31 cellular contexts compared by ENCODE assay signal in genomic region chr15:42785569-42785968, GRCh38.
"Had no signal": no experiment of that assay in that cellular context is flagged by ENCODE, and none has a peak within 500 bp of the region (broad histone marks: within the 10 kb centered on the region; RNA-seq: fewer than 3 reads in every experiment).

No MANE protein-coding gene starts in this region.

- H3K27ac Mint-ChIP-seq: activated CD4-positive, alpha-beta memory T cell treated with anti-CD3 and anti-CD28 coated beads, Interleukin-2, amount 10 ng/mL, durations not matched to agents 7 days and 5 days; activated naive CD8-positive, alpha-beta T cell treated with anti-CD3 and anti-CD28 coated beads for 36 hours; activated T-cell treated with anti-CD3 and anti-CD28 coated beads, Interleukin-2, amount 50 U/mL, for 72 hours; activated T-helper 17 cell treated with anti-CD3 and anti-CD28 coated beads, Interleukin-2, amount 50 U/mL, for 72 hours had no signal

- H3K4me3 ChIP-seq: cardiac muscle cell, SJCRH30 had no signal

- H3K9me3 ChIP-seq: SJCRH30, SK-N-SH had no signal

- H3K4me3 Mint-ChIP-seq: activated CD4-positive, alpha-beta memory T cell treated with anti-CD3 and anti-CD28 coated beads, Interleukin-2, amount 10 ng/mL, durations not matched to agents 7 days and 5 days; activated naive CD8-positive, alpha-beta T cell treated with anti-CD3 and anti-CD28 coated beads for 36 hours; activated T-cell treated with anti-CD3 and anti-CD28 coated beads, Interleukin-2, amount 50 U/mL, for 72 hours; activated T-helper 17 cell treated with anti-CD3 and anti-CD28 coated beads, Interleukin-2, amount 50 U/mL, for 72 hours; central memory CD8-positive, alpha-beta T cell had no signal

- H3K9me3 Mint-ChIP-seq: activated CD4-positive, alpha-beta memory T cell treated with anti-CD3 and anti-CD28 coated beads, Interleukin-2, amount 10 ng/mL, durations not matched to agents 7 days and 5 days; activated naive CD8-positive, alpha-beta T cell treated with anti-CD3 and anti-CD28 coated beads for 36 hours; activated T-cell treated with anti-CD3 and anti-CD28 coated beads, Interleukin-2, amount 50 U/mL, for 72 hours; activated T-helper 17 cell treated with anti-CD3 and anti-CD28 coated beads, Interleukin-2, amount 50 U/mL, for 72 hours; central memory CD8-positive, alpha-beta T cell had no signal

- H3K27ac ChIP-seq: cardiac muscle cell, SJCRH30, WERI-Rb-1 had no signal

- H3K27me3 Mint-ChIP-seq: activated CD4-positive, alpha-beta memory T cell treated with anti-CD3 and anti-CD28 coated beads, Interleukin-2, amount 10 ng/mL, durations not matched to agents 7 days and 5 days; activated naive CD8-positive, alpha-beta T cell treated with anti-CD3 and anti-CD28 coated beads for 36 hours; activated T-helper 17 cell treated with anti-CD3 and anti-CD28 coated beads, Interleukin-2, amount 50 U/mL, for 72 hours; central memory CD8-positive, alpha-beta T cell had no signal

- H3K4me1 Mint-ChIP-seq: activated CD4-positive, alpha-beta memory T cell treated with anti-CD3 and anti-CD28 coated beads, Interleukin-2, amount 10 ng/mL, durations not matched to agents 7 days and 5 days; activated naive CD8-positive, alpha-beta T cell treated with anti-CD3 and anti-CD28 coated beads for 36 hours; activated T-helper 17 cell treated with anti-CD3 and anti-CD28 coated beads, Interleukin-2, amount 50 U/mL, for 72 hours; central memory CD8-positive, alpha-beta T cell had no signal

- H3K27me3 ChIP-seq: cardiac muscle cell, SJCRH30 had no signal

- DNase-seq: activated CD4-positive, alpha-beta memory T cell treated with anti-CD3 and anti-CD28 coated beads, Interleukin-2, amount 10 ng/mL, durations not matched to agents 7 days and 5 days; activated CD4-positive, alpha-beta T cell treated with anti-CD3 and anti-CD28 coated beads for 1 hour; activated CD4-positive, alpha-beta T cell treated with anti-CD3 and anti-CD28 coated beads for 48 hours; activated CD4-positive, CD25-positive, alpha-beta regulatory T cell; activated effector memory CD4-positive, alpha-beta T cell treated with anti-CD3 and anti-CD28 coated beads, Interleukin-2, amount 50 U/mL, for 16 hours; activated naive CD4-positive, alpha-beta T cell; activated naive CD4-positive, alpha-beta T cell treated with anti-CD3 and anti-CD28 coated beads, Interleukin-2, amount 50 U/mL, for 16 hours; activated naive CD8-positive, alpha-beta T cell treated with anti-CD3 and anti-CD28 coated beads for 36 hours; activated T-cell treated with anti-CD3 and anti-CD28 coated beads, Interleukin-2, amount 50 U/mL, for 1 hour; activated T-cell treated with anti-CD3 and anti-CD28 coated beads, Interleukin-2, amount 50 U/mL, for 72 hours; amniotic stem cell; aorta; NCI-H1092 treated with DMSO at 0.1 percent for 48 hours; NCI-H1417; NCI-H146; NCI-H187; NCI-H2029 treated with DMSO at 0.1 percent for 48 hours; NCI-H2107; NCI-H226; NCI-H524 treated with DMSO at 0.1 percent for 48 hours; SHP77; SJCRH30; SK-N-SH; SW 1271; T-helper 1 cell; T-helper 2 cell; T-helper 9 cell; WERI-Rb-1 had no signal

- H3K4me1 ChIP-seq: SJCRH30 had no signal

- H3K4me2 ChIP-seq: SK-N-SH had no signal

- H3K9ac ChIP-seq: SK-N-SH had no signal
